ENCODE assay signal across 10 cellular contexts in the genomic region with DNA sequence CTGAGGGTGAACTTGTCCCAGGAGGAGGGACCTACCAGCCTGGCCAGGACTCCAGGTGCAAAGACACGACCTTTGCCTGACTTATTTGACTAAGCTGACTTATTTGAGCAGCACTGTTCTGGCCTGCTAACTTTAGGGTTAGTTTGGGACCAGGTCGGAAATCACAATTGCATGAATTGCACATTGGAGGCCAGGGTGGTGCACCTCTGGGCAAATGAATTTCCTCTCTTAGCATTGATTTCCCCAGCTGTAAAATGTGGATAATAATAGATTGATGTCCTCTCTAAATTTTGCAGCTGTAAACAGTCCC. TPM values are rescaled to one million over a fixed set of nuclear protein-coding genes. Genes with fewer than 3 reads are reported as not detected.
DNase-seq lines count a peak whose midpoint lies in the region; ATAC-seq, FAIRE-seq and TF ChIP-seq lines count a peak whose summit lies in the region.
"Had no signal": no experiment of that assay in that cellular context is flagged by ENCODE, and none has a peak within 500 bp of the region (broad histone marks: within the 10 kb centered on the region; RNA-seq: fewer than 3 reads in every experiment).

No MANE protein-coding gene starts in this region.

- CTCF ChIA-PET in GM12878 (lab: Yijun Ruan, JAX): interaction anchor here (1.2 to 1.9 kb wide), 4 partner anchors 10 to 452 kb away, joined by 3 to 4 read pairs (median 3); no protein-coding TSS in a partner anchor

- intact Hi-C loops in GM12878 (cut with micrococcal nuclease; ENCODE audit: unreplicated experiment): no loop called here

- TF ChIP-seq POLR2A in GM12878 (IDR thresholded peaks at IDR 0.05; ENCODE audit: low read depth, low read length): no peak; the same call in 1 of the 2 replicates

- H3K79me2 ChIP-seq in ACC112 (ENCODE audit: control insufficient read depth, insufficient read depth, low read length, unreplicated experiment) (peaks cover 36% of the 10 kb centered on the region), GM12878 (ENCODE audit: control insufficient read depth, insufficient read depth, low read length) (peaks cover 76% of the 10 kb centered on the region)

- H3K4me3 Mint-ChIP-seq in naive B cell: peak overlapping the region; percentile 85 to 100 (median 96)

- in situ Hi-C loops in GM12878 (cut with MboI): no loop called here

- BruUV-seq in GM12878 (replicated peaks; lab: Mats Ljungman, UMichigan): no TSS peak

- H3K9me3 ChIP-seq in GM12878 (replicated peaks; ENCODE audit: control insufficient read depth, insufficient read depth, low read length): no peaks in the 10 kb centered on the region

- H3K4me1 Mint-ChIP-seq in naive B cell: peaks cover 34 to 55% (median 39%) of the 10 kb centered on the region in 3 donors

- H3K4me2 ChIP-seq in GM12878 (ENCODE audit: control insufficient read depth, insufficient read depth): peak overlapping the region; percentile 73

- no peak for TF ChIP-seq EP300 in GM12878 (IDR thresholded peaks at IDR 0.05; ENCODE audit: borderline replicate concordance in 1 of 2, control insufficient read depth in 1 of 2, low read depth in 2 of 2, low read length in 2 of 2)

- H3K4me3 ChIP-seq in ACC112 (ENCODE audit: low read depth, low read length) (peak overlapping the region; percentile 84), HL-60 (replicated peaks; ENCODE audit: insufficient read depth, low read length) (peak overlapping the region; percentile 69), GM12878 (peak overlapping the region; percentile 83)

- ATAC-seq in GM12878 (no peak), naive B cell (ENCODE audit: low read depth in 2 of 2) (no peak), GM19463 (IDR thresholded peaks at IDR 0.05; ENCODE audit: unreplicated experiment) (no peak), HG02981 (IDR thresholded peaks at IDR 0.05; ENCODE audit: unreplicated experiment) (no peak)
- ATAC-seq: PC-3 had no signal

- DNase-seq in HL-60 (ENCODE audit: low read depth in 1 of 2, low spot score in 1 of 2): no peak
- DNase-seq in GM12878 (ENCODE audit: low read depth, low spot score): no peak
- no peak for DNase-seq in naive B cell
- DNase-seq in OCI-M2 (lab: John Stamatoyannopoulos, UW; ENCODE audit: unreplicated experiment): no peak
- DNase-seq in GM19240 (ENCODE audit: insufficient read length, low spot score): no peak
- DNase-seq: Calu3, PC-3 had no signal

- TF ChIP-seq RAD21 in GM12878 (IDR thresholded peaks at IDR 0.05; ENCODE audit: insufficient read depth, low read depth, low read length): no peak

- H3K27me3 ChIP-seq in ACC112 (ENCODE audit: insufficient read depth, low read length): no peaks in the 10 kb centered on the region
- H3K27me3 ChIP-seq in HL-60 (ENCODE audit: insufficient read depth, poor library complexity, severe bottlenecking): no peaks in the 10 kb centered on the region
- no peaks in the 10 kb centered on the region for H3K27me3 ChIP-seq in GM12878 (replicated peaks in 1 of 2; ENCODE audit: control insufficient read depth in 2 of 2, insufficient read depth in 2 of 2, low read length in 1 of 2)

- H3K27ac Mint-ChIP-seq in naive B cell: peak overlapping the region; percentile 46 to 97 (median 92)

- TF ChIP-seq CTCF in HL-60 (IDR thresholded peaks at IDR 0.05; ENCODE audit: insufficient read depth, low read length) (no peak), GM12878 (IDR thresholded peaks at IDR 0.05 in 2 of 3, conservative IDR thresholded peaks at IDR 0.05 in 1 of 3; ENCODE audit: control insufficient read depth in 2 of 3, extremely low read depth in 1 of 3, insufficient read depth in 1 of 3, low read depth in 3 of 3, low read length in 3 of 3) (no peak)

- H3K9me3 Mint-ChIP-seq in naive B cell: no peaks in the 10 kb centered on the region

- H3K4me1 ChIP-seq in ACC112 (ENCODE audit: control insufficient read depth, insufficient read depth, low read length, unreplicated experiment) (peaks cover 15% of the 10 kb centered on the region), GM12878 (ENCODE audit: control insufficient read depth, insufficient read depth, low read length) (peaks cover 6% of the 10 kb centered on the region)

- no peaks in the 10 kb centered on the region; the same call in 1 of the 2 replicates for H4K20me1 ChIP-seq in GM12878 (ENCODE audit: control insufficient read depth, insufficient read depth)

- H3K27me3 Mint-ChIP-seq in naive B cell: no peaks in the 10 kb centered on the region

- WGBS in GM12878 (ENCODE audit: insufficient coverage, insufficient replicate concordance, low lambda C conversion rate, missing lambda C conversion rate): 0% methylated on average over 2 of the region's 2 CpGs

- POLR2A ChIA-PET in GM12878 (lab: Charles Lee): interaction anchor here (0.6 to 3.6 kb wide), 7 partner anchors 13 to 190 kb away, joined by 3 to 46 read pairs (median 3); a partner anchor contains a TSS

- no peaks in the 10 kb centered on the region for H3K36me3 Mint-ChIP-seq in naive B cell

- peak overlapping the region; percentile 95 for H3K9ac ChIP-seq in GM12878 (ENCODE audit: control insufficient read depth, insufficient read depth, low read length)

- no peak for FAIRE-seq in GM12878 (lab: Jason Lieb, UNC)

- SMC1A ChIA-PET in GM12878 (lab: Charles Lee; ENCODE audit: uncharacterized antibody, unreplicated experiment): interaction anchor here (1.0 to 3.1 kb wide), 2 partner anchors 12 to 59 kb away, joined by 3 to 26 read pairs; a partner anchor contains a TSS

- H3K27ac ChIP-seq in ACC112 (ENCODE audit: low read depth, low read length) (peak overlapping the region; percentile 83; the same call in 1 of the 2 replicates), HL-60 (replicated peaks) (no peak overlapping the region; the same call in none of the 2 replicates), GM12878 (ENCODE audit: control insufficient read depth, insufficient read depth) (peak overlapping the region; percentile 99)

- H3K36me3 ChIP-seq in ACC112 (ENCODE audit: insufficient read depth, low read length): peaks cover 3% of the 10 kb centered on the region; the same call in 1 of the 2 replicates
- peaks cover 6 to 12% of the 10 kb centered on the region in 2 experiments for H3K36me3 ChIP-seq in GM12878 (ENCODE audit: control insufficient read depth in 2 of 2, insufficient read depth in 2 of 2, low read length in 1 of 2)

- RAD21 ChIA-PET in GM12878 (lab: Charles Lee; ENCODE audit: unreplicated experiment): interaction anchor here (0.6 to 2.9 kb wide), 2 partner anchors 13 to 443 kb away, joined by 3 to 21 read pairs; a partner anchor contains a TSS

- H2AFZ ChIP-seq in ACC112 (ENCODE audit: low read length, unreplicated experiment) (no peak overlapping the region), GM12878 (ENCODE audit: control insufficient read depth, low read depth, low read length) (no peak overlapping the region)

RNA-seq across cellular contexts. Expression of a gene that starts 1.4 kb away (rescaled TPM):
- total RNA-seq in GM12878 (2013; cell fraction: nucleolus; rRNA removed): 58.0 and 65.1 TPM in 2 replicates
- total RNA-seq in GM12878 (2014; rRNA removed) (248 and 257 TPM in 2 replicates), GM12878 (2014; rRNA removed; fragmentation: Illumina TruSeq; extraction: Trizol) (161 and 175 TPM in 2 replicates), GM12878 (2021) (271 and 278 TPM in 2 replicates)
- 451 TPM for polyA plus RNA-seq in GM12878 (2011; ENCODE audit: low read depth)
- polyA plus RNA-seq in GM12878 (2011; rRNA removed) (210 and 301 TPM in 2 replicates), GM12878 (2014; fragmentation: Illumina TruSeq; extraction: Trizol) (62.4 and 198 TPM in 2 replicates), GM12878 (2014; fragmentation: Nextera tagmentation; extraction: Ambion mirVana) (100 to 1,000 TPM in 1 of 2 experiments, 10 to 100 TPM in 1; 16.6 to 111 TPM), GM12878 (2014; rRNA removed) (329 and 331 TPM in 2 replicates), GM12878 (2016; fragmentation: Nextera tagmentation; extraction: Ambion mirVana) (100 to 1,000 TPM; 335 to 372 TPM), naive B cell (ENCODE audit: low read depth in 6 of 6) (100 to 1,000 TPM; 131 to 189 (median 163) TPM)
- polyA plus RNA-seq in GM12878 (2011; cell fraction: cytosol; rRNA removed): 363 and 467 TPM in 2 replicates
- 154 and 173 TPM in 2 replicates for polyA plus RNA-seq in GM12878 (2011; cell fraction: nucleus; rRNA removed)
- polyA plus RNA-seq in GM12878 (2012): 323 and 354 TPM in 2 replicates
- 103 and 187 TPM in 2 replicates for polyA minus RNA-seq in GM12878 (2011; rRNA and poly(A)+ RNA removed)
- 52.8 and 53.2 TPM in 2 replicates for polyA minus RNA-seq in GM12878 (2011; cell fraction: cytosol; rRNA and poly(A)+ RNA removed)
- 56.9 and 83.2 TPM in 2 replicates for polyA minus RNA-seq in GM12878 (2011; cell fraction: nucleus; rRNA and poly(A)+ RNA removed)

RNA-seq across cellular contexts. Expression of a gene that starts 12.8 kb away (rescaled TPM):
- 10.3 and 11.9 TPM in 2 replicates for total RNA-seq in GM12878 (2013; cell fraction: nucleolus; rRNA removed)
- total RNA-seq in GM12878 (2014; rRNA removed) (1.1 and 1.3 TPM in 2 replicates), GM12878 (2014; rRNA removed; fragmentation: Illumina TruSeq; extraction: Trizol) (1.3 and 1.7 TPM in 2 replicates), GM12878 (2021) (1.7 and 3.0 TPM in 2 replicates)
- polyA plus RNA-seq in GM12878 (2011; ENCODE audit: low read depth): not detected
- polyA plus RNA-seq in GM12878 (2011; rRNA removed) (0.24 and 0.87 TPM in 2 replicates), GM12878 (2014; fragmentation: Illumina TruSeq; extraction: Trizol) (0.72 and 0.86 TPM in 2 replicates), GM12878 (2014; fragmentation: Nextera tagmentation; extraction: Ambion mirVana) (under 1 TPM; 0.07 to 0.21 TPM), GM12878 (2014; rRNA removed) (2.9 and 3.4 TPM in 2 replicates), GM12878 (2016; fragmentation: Nextera tagmentation; extraction: Ambion mirVana) (1 to 10 TPM in 1 of 2 experiments, under 1 TPM in 1; 0.78 to 1.1 TPM), naive B cell (ENCODE audit: low read depth in 6 of 6) (not detected)
- polyA plus RNA-seq in GM12878 (2011; cell fraction: cytosol; rRNA removed): 0.45 and 0.52 TPM in 2 replicates
- 3.8 and 5.1 TPM in 2 replicates for polyA plus RNA-seq in GM12878 (2011; cell fraction: nucleus; rRNA removed)
- polyA plus RNA-seq in GM12878 (2012): 1.8 and 2.2 TPM in 2 replicates
- polyA minus RNA-seq in GM12878 (2011; rRNA and poly(A)+ RNA removed): 0.59 and 1.5 TPM in 2 replicates
- not detected in 2 replicates for polyA minus RNA-seq in GM12878 (2011; cell fraction: cytosol; rRNA and poly(A)+ RNA removed)
- polyA minus RNA-seq in GM12878 (2011; cell fraction: nucleus; rRNA and poly(A)+ RNA removed): 1.9 and 2.3 TPM in 2 replicates
- total RNA-seq: Calu3, PC-3 had no signal

RNA-seq across cellular contexts. Expression of a gene that starts 13.0 kb away (rescaled TPM):
- total RNA-seq in GM12878 (2013; cell fraction: nucleolus; rRNA removed): 33.7 and 36.0 TPM in 2 replicates
- total RNA-seq in GM12878 (2014; rRNA removed): 37.7 and 47.6 TPM in 2 replicates
- 15.3 and 18.0 TPM in 2 replicates for total RNA-seq in GM12878 (2014; rRNA removed; fragmentation: Illumina TruSeq; extraction: Trizol)
- total RNA-seq in GM12878 (2021): 41.2 and 46.3 TPM in 2 replicates
- 7.3 TPM for polyA plus RNA-seq in GM12878 (2011; ENCODE audit: low read depth)
- polyA plus RNA-seq in GM12878 (2011; rRNA removed): 7.9 and 16.8 TPM in 2 replicates
- polyA plus RNA-seq in GM12878 (2011; cell fraction: cytosol; rRNA removed): 27.1 and 35.7 TPM in 2 replicates
- 37.6 and 43.4 TPM in 2 replicates for polyA plus RNA-seq in GM12878 (2011; cell fraction: nucleus; rRNA removed)
- polyA plus RNA-seq in GM12878 (2012): 23.0 and 25.9 TPM in 2 replicates
- polyA plus RNA-seq in GM12878 (2014; fragmentation: Illumina TruSeq; extraction: Trizol): 7.6 and 16.9 TPM in 2 replicates
- 1 to 10 TPM; 1.2 to 2.6 TPM for polyA plus RNA-seq in GM12878 (2014; fragmentation: Nextera tagmentation; extraction: Ambion mirVana)
- 46.7 and 47.5 TPM in 2 replicates for polyA plus RNA-seq in GM12878 (2014; rRNA removed)
- polyA plus RNA-seq in GM12878 (2016; fragmentation: Nextera tagmentation; extraction: Ambion mirVana): 10 to 100 TPM; 34.7 to 40.9 TPM
- polyA minus RNA-seq in GM12878 (2011; rRNA and poly(A)+ RNA removed): 8.9 and 21.1 TPM in 2 replicates
- polyA minus RNA-seq in GM12878 (2011; cell fraction: cytosol; rRNA and poly(A)+ RNA removed): 9.4 and 12.3 TPM in 2 replicates
- 13.5 and 20.1 TPM in 2 replicates for polyA minus RNA-seq in GM12878 (2011; cell fraction: nucleus; rRNA and poly(A)+ RNA removed)
- 10 to 100 TPM; 14.3 to 44.0 (median 25.0) TPM for polyA plus RNA-seq in naive B cell (ENCODE audit: low read depth in 6 of 6)

RNA-seq across cellular contexts. Expression of a gene that starts 29.7 kb away (rescaled TPM):
- total RNA-seq in GM12878 (2013; cell fraction: nucleolus; rRNA removed): 1.1 and 1.7 TPM in 2 replicates
- total RNA-seq in GM12878 (2014; rRNA removed) (0.06 TPM in 1 of 2 replicates, not detected in the other), GM12878 (2014; rRNA removed; fragmentation: Illumina TruSeq; extraction: Trizol) (0.18 TPM in 1 of 2 replicates, not detected in the other), GM12878 (2021) (0.08 and 0.54 TPM in 2 replicates)
- polyA plus RNA-seq in GM12878 (2011; ENCODE audit: low read depth): not detected
- polyA plus RNA-seq in GM12878 (2011; rRNA removed) (0.05 TPM in 1 of 2 replicates, not detected in the other), GM12878 (2014; fragmentation: Illumina TruSeq; extraction: Trizol) (0.04 TPM in 1 of 2 replicates, not detected in the other), GM12878 (2014; fragmentation: Nextera tagmentation; extraction: Ambion mirVana) (not detected), GM12878 (2014; rRNA removed) (0.03 and 0.41 TPM in 2 replicates), GM12878 (2016; fragmentation: Nextera tagmentation; extraction: Ambion mirVana) (not detected), naive B cell (ENCODE audit: low read depth in 6 of 6) (not detected)
- 0.01 and 0.05 TPM in 2 replicates for polyA plus RNA-seq in GM12878 (2011; cell fraction: cytosol; rRNA removed)
- 0.31 and 0.39 TPM in 2 replicates for polyA plus RNA-seq in GM12878 (2011; cell fraction: nucleus; rRNA removed)
- 0.21 and 0.23 TPM in 2 replicates for polyA plus RNA-seq in GM12878 (2012)
- polyA minus RNA-seq in GM12878 (2011; rRNA and poly(A)+ RNA removed): not detected in 2 replicates
- not detected in 2 replicates for polyA minus RNA-seq in GM12878 (2011; cell fraction: cytosol; rRNA and poly(A)+ RNA removed)
- not detected in 2 replicates for polyA minus RNA-seq in GM12878 (2011; cell fraction: nucleus; rRNA and poly(A)+ RNA removed)
- total RNA-seq: Calu3, PC-3 had no signal

RNA-seq across cellular contexts. Expression of a gene that starts 41.6 kb away (rescaled TPM):
- not detected in 2 replicates for total RNA-seq in GM12878 (2013; cell fraction: nucleolus; rRNA removed)
- total RNA-seq in GM12878 (2014; rRNA removed) (not detected in 2 replicates), GM12878 (2014; rRNA removed; fragmentation: Illumina TruSeq; extraction: Trizol) (not detected in 2 replicates), GM12878 (2021) (not detected in 2 replicates)
- polyA plus RNA-seq in GM12878 (2011; ENCODE audit: low read depth): 0.13 TPM
- polyA plus RNA-seq in GM12878 (2011; rRNA removed) (not detected in 2 replicates), GM12878 (2014; fragmentation: Illumina TruSeq; extraction: Trizol) (not detected in 2 replicates), GM12878 (2014; fragmentation: Nextera tagmentation; extraction: Ambion mirVana) (under 1 TPM in 1 of 2 experiments, not detected in 1; 0.04 TPM), GM12878 (2014; rRNA removed) (not detected in 2 replicates), GM12878 (2016; fragmentation: Nextera tagmentation; extraction: Ambion mirVana) (under 1 TPM in 1 of 2 experiments, not detected in 1; 0.24 TPM), naive B cell (ENCODE audit: low read depth in 6 of 6) (under 1 TPM in 1 of 6 donors, not detected in 5; 0.52 TPM)
- polyA plus RNA-seq in GM12878 (2011; cell fraction: cytosol; rRNA removed): not detected in 2 replicates
- polyA plus RNA-seq in GM12878 (2011; cell fraction: nucleus; rRNA removed): not detected in 2 replicates
- 0.06 TPM in 1 of 2 replicates, not detected in the other for polyA plus RNA-seq in GM12878 (2012)
- polyA minus RNA-seq in GM12878 (2011; rRNA and poly(A)+ RNA removed): not detected in 2 replicates
- polyA minus RNA-seq in GM12878 (2011; cell fraction: cytosol; rRNA and poly(A)+ RNA removed): not detected in 2 replicates
- polyA minus RNA-seq in GM12878 (2011; cell fraction: nucleus; rRNA and poly(A)+ RNA removed): not detected in 2 replicates
